In the genomic region with DNA sequence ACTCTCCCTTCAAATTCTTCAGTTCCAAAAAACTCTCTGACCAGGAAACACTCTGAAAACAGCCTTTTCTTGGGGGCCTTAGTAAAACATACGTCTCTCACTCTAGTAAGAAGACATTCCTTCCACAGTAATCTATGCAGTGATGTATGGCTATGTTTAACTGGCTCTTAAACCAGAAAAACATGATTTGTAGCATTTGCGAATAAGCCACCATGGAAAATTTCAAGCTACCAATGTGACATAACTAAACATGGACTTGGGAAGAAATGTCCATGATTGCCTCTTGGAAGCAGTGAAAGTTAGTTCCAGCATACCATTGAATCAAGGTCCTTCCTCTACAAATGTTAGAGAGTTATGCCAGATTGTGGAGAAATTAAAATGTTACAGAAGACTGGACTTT, we compare ENCODE assay signal across 23 cellular contexts.
DNase-seq lines count a peak whose midpoint lies in the region; ATAC-seq and TF ChIP-seq lines count a peak whose summit lies in the region.
"Had no signal": no experiment of that assay in that cellular context is flagged by ENCODE, and none has a peak within 500 bp of the region (broad histone marks: within the 10 kb centered on the region; RNA-seq: fewer than 3 reads in every experiment).

No MANE protein-coding gene starts in this region.

- no peak overlapping the region for H3K9ac ChIP-seq in BLaER1 treated with 17β-estradiol and CSF1 and Interleukin-3, amounts not matched to agents 10 nM and 100 nM
- no peak overlapping the region for H3K9ac ChIP-seq in SU-DHL-6 (ENCODE audit: low read length)
- H3K9ac ChIP-seq: BLaER1 had no signal

- no peak overlapping the region; a peak in 1 of 20 replicates for H3K4me3 ChIP-seq in BLaER1 treated with 17β-estradiol and CSF1 and Interleukin-3, amounts not matched to agents 10 nM and 100 nM
- H3K4me3 ChIP-seq in SU-DHL-6 (ENCODE audit: insufficient read depth, low read length, poor library complexity, severe bottlenecking) (no peak overlapping the region), adrenal gland (no peak overlapping the region)
- H3K4me3 ChIP-seq: BLaER1, K562, SJCRH30 had no signal

- 95 to 100% (median 96%) methylated on average over 2 of the region's 2 CpGs for WGBS in adrenal gland, 4 donors

- H3K9me3 ChIP-seq in BLaER1 treated with 17β-estradiol and CSF1 and Interleukin-3, amounts not matched to agents 10 nM and 100 nM (replicated peaks in 1 of 11): peaks cover 24 to 66% (median 52%) of the 10 kb centered on the region in 11 experiments
- H3K9me3 ChIP-seq in SU-DHL-6 (ENCODE audit: insufficient read depth, low read length) (no peaks in the 10 kb centered on the region), adrenal gland (replicated peaks in 1 of 3) (peaks cover 0 to 9% (median 0%) of the 10 kb centered on the region in 3 donors)
- H3K9me3 ChIP-seq: SJCRH30 had no signal

- peaks cover 25 to 38% of the 10 kb centered on the region in 2 donors for H3K4me1 Mint-ChIP-seq in stimulated activated naive B cell treated with anti-CD40 and anti-IgM and Interleukin-4, amounts not matched to agents 10 μg/mL and 1 μg/mL and 100 μg/mL, for 72 hours

- no peaks in the 10 kb centered on the region for H3K79me2 ChIP-seq in SU-DHL-6 (ENCODE audit: insufficient read depth, low read length)

- H3K27ac Mint-ChIP-seq in stimulated activated naive B cell treated with anti-CD40 and anti-IgM and Interleukin-4, amounts not matched to agents 10 μg/mL and 1 μg/mL and 100 μg/mL, for 72 hours: peak overlapping the region; percentile 74
- H3K27ac Mint-ChIP-seq: CD4-positive, alpha-beta T cell had no signal

- intact Hi-C loops in adrenal gland (cut with DNase I): no loop called here

- H3F3A ChIP-seq in SU-DHL-6 (ENCODE audit: insufficient read depth): peaks cover 18% of the 10 kb centered on the region

- TF ChIP-seq CTCF in SU-DHL-6 (IDR thresholded peaks at IDR 0.05; ENCODE audit: insufficient read depth, low read length, poor library complexity, severe bottlenecking) (no peak), adrenal gland (IDR thresholded peaks at IDR 0.05) (no peak), omental fat pad (IDR thresholded peaks at IDR 0.05) (no peak)

- no peaks in the 10 kb centered on the region for H3K9me2 ChIP-seq in SU-DHL-6 (replicated peaks; ENCODE audit: insufficient read depth, low read length)

- no peak for TF ChIP-seq POLR2A in adrenal gland (IDR thresholded peaks at IDR 0.05)

- peak overlapping the region in 7 of 11 experiments; percentile 55 to 68 (median 61); a peak in 12 of 22 replicates for H3K4me2 ChIP-seq in BLaER1 treated with 17β-estradiol and CSF1 and Interleukin-3, amounts not matched to agents 10 nM and 100 nM
- H3K4me2 ChIP-seq in SU-DHL-6 (ENCODE audit: low read depth, low read length, poor library complexity, severe bottlenecking): no peak overlapping the region
- H3K4me2 ChIP-seq: BLaER1 had no signal

- no peak for DNase-seq in stimulated activated naive B cell treated with anti-CD40 and anti-IgM and Interleukin-4, amounts not matched to agents 10 μg/mL and 1 μg/mL and 100 μg/mL, for 72 hours
- DNase-seq in adrenal gland: no peak
- DNase-seq in omental fat pad (ENCODE audit: low spot score): no peak
- DNase-seq: 8988T; CD4-positive, alpha-beta T cell; DMS53; Kasumi-1; NCI-H1092 treated with DMSO at 0.1 percent for 48 hours; NCI-H1436; NCI-H187; NCI-H2107; NCI-H446; NCI-H524 treated with DMSO at 0.1 percent for 48 hours; NCI-H774; PC-3; SJCRH30 had no signal

- no peak overlapping the region for H2AFZ ChIP-seq in SU-DHL-6 (ENCODE audit: low read depth, low read length, severe bottlenecking)

- ATAC-seq in esophagus mucosa (peak; percentile 37), HG02588 (IDR thresholded peaks at IDR 0.05; ENCODE audit: unreplicated experiment) (no peak), omental fat pad (ENCODE audit: low FRiP score) (no peak)
- no peak for ATAC-seq in stimulated activated naive B cell treated with anti-CD40 and anti-IgM and Interleukin-4, amounts not matched to agents 10 μg/mL and 1 μg/mL and 100 μg/mL, for 72 hours (replicated peaks)
- ATAC-seq: K562, PC-3, SK-N-SH treated with all-trans-retinoic acid at 6 μM for 48 hours had no signal

- no peaks in the 10 kb centered on the region for H3K27me3 ChIP-seq in BLaER1 treated with 17β-estradiol and CSF1 and Interleukin-3, amounts not matched to agents 10 nM and 100 nM
- H3K27me3 ChIP-seq in SU-DHL-6 (ENCODE audit: low read length) (no peaks in the 10 kb centered on the region), adrenal gland (no peaks in the 10 kb centered on the region)
- H3K27me3 ChIP-seq: BLaER1, SJCRH30 had no signal

- no peaks in the 10 kb centered on the region for H4K20me1 ChIP-seq in BLaER1 treated with 17β-estradiol and CSF1 and Interleukin-3, amounts not matched to agents 10 nM and 100 nM
- H4K20me1 ChIP-seq in SU-DHL-6 (ENCODE audit: low read depth, low read length): no peaks in the 10 kb centered on the region
- H4K20me1 ChIP-seq: BLaER1 had no signal

- peaks cover 7 to 10% of the 10 kb centered on the region in 2 donors for H3K36me3 Mint-ChIP-seq in stimulated activated naive B cell treated with anti-CD40 and anti-IgM and Interleukin-4, amounts not matched to agents 10 μg/mL and 1 μg/mL and 100 μg/mL, for 72 hours

- H3K4me1 ChIP-seq in BLaER1 treated with 17β-estradiol and CSF1 and Interleukin-3, amounts not matched to agents 10 nM and 100 nM: peaks cover 35 to 64% (median 48%) of the 10 kb centered on the region in 10 experiments
- H3K4me1 ChIP-seq in adrenal gland (replicated peaks in 1 of 2): peaks cover 0 to 16% of the 10 kb centered on the region in 2 donors

- peak overlapping the region in 8 of 11 experiments; percentile 29 to 80 (median 72); a peak in 13 of 22 replicates for H3K27ac ChIP-seq in BLaER1 treated with 17β-estradiol and CSF1 and Interleukin-3, amounts not matched to agents 10 nM and 100 nM
- H3K27ac ChIP-seq in SU-DHL-6 (ENCODE audit: low read depth, low read length) (peak overlapping the region; percentile 26; the same call in 1 of the 2 replicates), adrenal gland (no peak overlapping the region)
- H3K27ac ChIP-seq: BLaER1, SJCRH30 had no signal

- peaks cover 5 to 7% of the 10 kb centered on the region in 2 donors for H3K9me3 Mint-ChIP-seq in stimulated activated naive B cell treated with anti-CD40 and anti-IgM and Interleukin-4, amounts not matched to agents 10 μg/mL and 1 μg/mL and 100 μg/mL, for 72 hours

- no peaks in the 10 kb centered on the region for H3K27me3 Mint-ChIP-seq in stimulated activated naive B cell treated with anti-CD40 and anti-IgM and Interleukin-4, amounts not matched to agents 10 μg/mL and 1 μg/mL and 100 μg/mL, for 72 hours
- H3K27me3 Mint-ChIP-seq: CD4-positive, alpha-beta T cell had no signal

- no peak overlapping the region for H3K4me3 Mint-ChIP-seq in stimulated activated naive B cell treated with anti-CD40 and anti-IgM and Interleukin-4, amounts not matched to agents 10 μg/mL and 1 μg/mL and 100 μg/mL, for 72 hours
- H3K4me3 Mint-ChIP-seq: CD4-positive, alpha-beta T cell had no signal

- H3K36me3 ChIP-seq in BLaER1 treated with 17β-estradiol and CSF1 and Interleukin-3, amounts not matched to agents 10 nM and 100 nM: peaks cover 0 to 6% (median 0%) of the 10 kb centered on the region in 11 experiments; a peak in 1 of 22 replicates
- H3K36me3 ChIP-seq in SU-DHL-6 (ENCODE audit: low read length): no peaks in the 10 kb centered on the region
- H3K36me3 ChIP-seq in adrenal gland (replicated peaks in 1 of 2): no peaks in the 10 kb centered on the region
- H3K36me3 ChIP-seq: BLaER1, SJCRH30 had no signal

Comparison
In these comparisons a context has a peak if more than half of its experiments do, and no peak if none do; other contexts are left out.
1. H3K27ac ChIP-seq: peak in BLaER1 treated with 17β-estradiol and CSF1 and Interleukin-3, amounts not matched to agents 10 nM and 100 nM (8 of 11) and SU-DHL-6 (single experiment); none in adrenal gland (0 of 5).